ENCODE assay signal across 20 cellular contexts in the genomic region with DNA sequence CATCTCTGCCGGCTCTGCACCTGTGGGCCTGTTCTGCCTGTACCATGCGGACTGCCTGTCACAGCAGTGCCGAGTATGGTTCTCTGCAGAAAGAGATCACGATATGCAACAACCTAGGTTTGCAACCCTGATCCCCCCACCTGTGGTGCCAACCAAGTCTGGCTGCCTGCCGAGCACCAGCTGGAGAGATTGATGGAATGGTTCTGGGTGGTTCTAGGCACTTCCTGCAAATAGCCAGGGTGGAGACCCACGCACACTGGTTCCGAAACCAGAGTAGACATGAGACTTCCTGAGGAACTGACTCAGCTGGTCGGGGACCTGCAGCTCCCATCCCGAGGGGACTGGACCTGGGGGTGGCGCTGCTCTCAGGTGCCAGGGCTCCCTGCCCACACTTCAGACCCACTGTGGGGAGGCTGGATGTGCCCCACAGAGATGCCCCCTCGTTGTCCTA. TPM values are rescaled to one million over a fixed set of nuclear protein-coding genes. Genes with fewer than 3 reads are reported as not detected.
DNase-seq lines count a peak whose midpoint lies in the region; ATAC-seq and TF ChIP-seq lines count a peak whose summit lies in the region.
"Had no signal": no experiment of that assay in that cellular context is flagged by ENCODE, and none has a peak within 500 bp of the region (broad histone marks: within the 10 kb centered on the region; RNA-seq: fewer than 3 reads in every experiment).

No MANE protein-coding gene starts in this region.

- intact Hi-C loops in left ventricle myocardium superior (cut with micrococcal nuclease), result no loop called here
- intact Hi-C loops in cardiac septum (cut with DNase I), result no loop called here
- intact Hi-C loops in lower lobe of right lung (cut with DNase I), result no loop called here
- intact Hi-C loops in posterior vena cava (cut with DNase I), result loop anchor here in 1 of 2 donors (5.0 kb wide), 1 partner anchor 573 kb away; no protein-coding TSS in a partner anchor

- H3K27me3 ChIP-seq in lower lobe of right lung (ENCODE audit: low read depth), result no peaks in the 10 kb centered on the region
- H3K27me3 ChIP-seq: esophagus squamous epithelium, uterus had no signal

- peaks cover 7% of the 10 kb centered on the region for H3K4me1 Mint-ChIP-seq in activated T-helper 17 cell treated with anti-CD3 and anti-CD28 coated beads, Interleukin-2, amount 50 U/mL, for 72 hours

- peak overlapping the region; percentile 73 for H3K27ac Mint-ChIP-seq in activated T-helper 17 cell treated with anti-CD3 and anti-CD28 coated beads, Interleukin-2, amount 50 U/mL, for 72 hours
- H3K27ac Mint-ChIP-seq: activated CD8-positive, alpha-beta T cell treated with anti-CD3 and anti-CD28 coated beads for 36 hours; HFFc6 had no signal

- no peak for TF ChIP-seq CTCF in lower lobe of right lung (IDR thresholded peaks at IDR 0.05)

- H3K36me3 Mint-ChIP-seq in activated T-helper 17 cell treated with anti-CD3 and anti-CD28 coated beads, Interleukin-2, amount 50 U/mL, for 72 hours (ENCODE audit: low read depth), result peaks cover 59% of the 10 kb centered on the region

- H3K4me1 ChIP-seq in lower lobe of right lung, result peaks cover 18% of the 10 kb centered on the region
- H3K4me1 ChIP-seq: uterus had no signal

- DNase-seq in left ventricle myocardium superior (peak; percentile 6), cardiac septum (ENCODE audit: low spot score) (no peak), lower lobe of right lung (peak; percentile 48), SIG-M5 (lab: John Stamatoyannopoulos, UW) (no peak), posterior vena cava (ENCODE audit: low spot score) (no peak), NOMO-1 (lab: John Stamatoyannopoulos, UW; ENCODE audit: unreplicated experiment in 2 of 2) (no peak)
- DNase-seq in stimulated activated CD4-positive, alpha-beta T cell treated with anti-CD3 and anti-CD28 coated beads, Interleukin-4, amount 100 ng/mL, for 1 hour, result no peak
- DNase-seq: activated CD8-positive, alpha-beta T cell treated with anti-CD3 and anti-CD28 coated beads for 36 hours; activated gamma-delta T cell treated with Interleukin-2 at 50 U/mL for 16 hours; CD4-positive, CD25-positive, alpha-beta regulatory T cell; esophagus squamous epithelium; HFFc6; NCI-H2081; NCI-H226; stimulated activated CD4-positive, alpha-beta T cell treated with anti-CD3 and anti-CD28 coated beads, Interleukin-2, amount 100 ng/mL, for 24 hours; T-helper 9 cell; uterus had no signal

- no peaks in the 10 kb centered on the region for H3K9me3 ChIP-seq in lower lobe of right lung
- H3K9me3 ChIP-seq: esophagus squamous epithelium, uterus had no signal

- no peaks in the 10 kb centered on the region for H3K9me3 Mint-ChIP-seq in activated T-helper 17 cell treated with anti-CD3 and anti-CD28 coated beads, Interleukin-2, amount 50 U/mL, for 72 hours
- H3K9me3 Mint-ChIP-seq: activated CD8-positive, alpha-beta T cell treated with anti-CD3 and anti-CD28 coated beads for 36 hours; CD4-positive, CD25-positive, alpha-beta regulatory T cell; HFFc6 had no signal

- no peak for ATAC-seq in left ventricle myocardium superior
- no peak for ATAC-seq in activated T-helper 17 cell treated with anti-CD3 and anti-CD28 coated beads, Interleukin-2, amount 50 U/mL, for 72 hours (replicated peaks)
- ATAC-seq in lower lobe of right lung, result no peak
- ATAC-seq: activated CD8-positive, alpha-beta T cell treated with anti-CD3 and anti-CD28 coated beads for 36 hours had no signal

- H3K4me3 ChIP-seq in lower lobe of right lung, result no peak overlapping the region
- H3K4me3 ChIP-seq: coronary artery, esophagus squamous epithelium, uterus had no signal

- H3K36me3 ChIP-seq in lower lobe of right lung, result peaks cover 89% of the 10 kb centered on the region
- H3K36me3 ChIP-seq: uterus had no signal

- no peak overlapping the region for H3K4me3 Mint-ChIP-seq in activated T-helper 17 cell treated with anti-CD3 and anti-CD28 coated beads, Interleukin-2, amount 50 U/mL, for 72 hours
- H3K4me3 Mint-ChIP-seq: activated CD8-positive, alpha-beta T cell treated with anti-CD3 and anti-CD28 coated beads for 36 hours; HFFc6 had no signal

- no peak overlapping the region for H3K27ac ChIP-seq in lower lobe of right lung
- H3K27ac ChIP-seq: coronary artery, esophagus squamous epithelium, uterus had no signal

- H3K27me3 Mint-ChIP-seq in activated T-helper 17 cell treated with anti-CD3 and anti-CD28 coated beads, Interleukin-2, amount 50 U/mL, for 72 hours, result no peaks in the 10 kb centered on the region
- H3K27me3 Mint-ChIP-seq: activated CD8-positive, alpha-beta T cell treated with anti-CD3 and anti-CD28 coated beads for 36 hours; CD4-positive, CD25-positive, alpha-beta regulatory T cell had no signal

RNA-seq across cellular contexts. Expression of a gene that starts 5.4 kb away (rescaled TPM):
- total RNA-seq in left ventricle myocardium superior (48.6 TPM), cardiac septum (44.3 TPM), lower lobe of right lung (46.1 TPM), posterior vena cava (10 to 100 TPM; 37.5 to 45.6 TPM)
- 10 to 100 TPM in 1 of 2 donors, 1 to 10 TPM in 1; 8.9 to 10.4 TPM for total RNA-seq in activated T-helper 17 cell treated with anti-CD3 and anti-CD28 coated beads, Interleukin-2, amount 50 U/mL, for 72 hours

RNA-seq across cellular contexts. Expression of a gene that starts 18.9 kb away (rescaled TPM):
- total RNA-seq in left ventricle myocardium superior (11.6 TPM), cardiac septum (9.3 TPM), lower lobe of right lung (57.1 TPM), posterior vena cava (100 to 1,000 TPM in 1 of 2 donors, 10 to 100 TPM in 1; 82.3 to 123 TPM)
- 1 to 10 TPM; 5.0 to 9.7 TPM for total RNA-seq in activated T-helper 17 cell treated with anti-CD3 and anti-CD28 coated beads, Interleukin-2, amount 50 U/mL, for 72 hours

RNA-seq across cellular contexts. Expression of a gene that starts 19.7 kb away (rescaled TPM):
- total RNA-seq in left ventricle myocardium superior (12.5 TPM), cardiac septum (14.3 TPM), lower lobe of right lung (22.5 TPM), posterior vena cava (10 to 100 TPM; 10.9 to 13.7 TPM)
- 10 to 100 TPM; 14.4 to 27.7 TPM for total RNA-seq in activated T-helper 17 cell treated with anti-CD3 and anti-CD28 coated beads, Interleukin-2, amount 50 U/mL, for 72 hours

RNA-seq across cellular contexts. Expression of a gene that starts 22.1 kb away (rescaled TPM):
- total RNA-seq in left ventricle myocardium superior (0.05 TPM), cardiac septum (0.30 TPM), lower lobe of right lung (3.6 TPM), posterior vena cava (not detected)
- total RNA-seq in activated T-helper 17 cell treated with anti-CD3 and anti-CD28 coated beads, Interleukin-2, amount 50 U/mL, for 72 hours, result 1 to 10 TPM in 1 of 2 donors, under 1 TPM in 1; 0.95 to 1.1 TPM
- total RNA-seq: CD4-positive, CD25-positive, alpha-beta regulatory T cell; HFFc6; skeletal muscle tissue had no signal

Comparison
In these comparisons a context has a peak if more than half of its experiments do, and no peak if none do; other contexts are left out.
1. DNase-seq: peak in left ventricle myocardium superior (single experiment) and lower lobe of right lung (single experiment); none in cardiac septum (single experiment), stimulated activated CD4-positive, alpha-beta T cell treated with anti-CD3 and anti-CD28 coated beads, Interleukin-4, amount 100 ng/mL, for 1 hour (single experiment), SIG-M5 (single experiment), posterior vena cava (single experiment) and NOMO-1 (0 of 2).